In genomic region chr22:36860821-36861659, GRCh38 we compare ENCODE assay signal across 9 cellular contexts. TPM values are rescaled to one million over a fixed set of nuclear protein-coding genes. Genes with fewer than 3 reads are reported as not detected.
DNase-seq lines count a peak whose midpoint lies in the region; ATAC-seq and TF ChIP-seq lines count a peak whose summit lies in the region.
"Had no signal": no experiment of that assay in that cellular context is flagged by ENCODE, and none has a peak within 500 bp of the region (broad histone marks: within the 10 kb centered on the region; RNA-seq: fewer than 3 reads in every experiment).

TSS of gene NCF4 (plus strand) at chr22:36861006. CDS start at chr22:36861172, 166 bp downstream.

- H2BK5ac ChIP-seq in mesenchymal stem cell (ENCODE audit: low read depth, low read length, poor library complexity, severe bottlenecking): no peak within 1 kb of the TSS

- H3K4me1 ChIP-seq in right lobe of liver (no peaks in the 10 kb centered on the region), mesenchymal stem cell (ENCODE audit: control insufficient read depth, insufficient read depth, low read depth, low read length) (peaks cover 4% of the 10 kb centered on the region)

- H3K79me1 ChIP-seq in mesenchymal stem cell (replicated peaks; ENCODE audit: low read length, poor library complexity, severe bottlenecking): no peaks in the 10 kb centered on the region

- no peak within 1 kb of the TSS for H2AK5ac ChIP-seq in mesenchymal stem cell (ENCODE audit: low read length, severe bottlenecking)

- H3K27ac ChIP-seq in right lobe of liver (peak within 1 kb of the TSS; percentile 25 to 68 (median 51)), temporal lobe (ENCODE audit: low read depth, low read length) (peak within 1 kb of the TSS; percentile 44), mesenchymal stem cell (ENCODE audit: low read length, poor library complexity, severe bottlenecking) (no peak within 1 kb of the TSS)

- no peak within 1 kb of the TSS for H4K8ac ChIP-seq in mesenchymal stem cell (ENCODE audit: low read length)

- no peak within 1 kb of the TSS for H3K18ac ChIP-seq in mesenchymal stem cell (ENCODE audit: low read depth in 1 of 2, low read length in 2 of 2)

- H3K23ac ChIP-seq in mesenchymal stem cell (ENCODE audit: low read length in 2 of 2): no peak within 1 kb of the TSS

- H2BK12ac ChIP-seq in mesenchymal stem cell (ENCODE audit: low read length in 2 of 2): no peak within 1 kb of the TSS

- WGBS in right lobe of liver (ENCODE audit: insufficient coverage, low coverage, low lambda C conversion rate, missing lambda C conversion rate): 50% methylated on average over 7 of the region's 17 CpGs
- 92% methylated on average over 17 of the region's 17 CpGs for WGBS in mesenchymal stem cell

- H4K91ac ChIP-seq in mesenchymal stem cell (ENCODE audit: low read length): no peak within 1 kb of the TSS

- no peaks in the 10 kb centered on the region for H3K9me3 Mint-ChIP-seq in activated T-cell treated with anti-CD3 and anti-CD28 coated beads, Interleukin-2, amount 50 U/mL, for 4 hours

- peak within 1 kb of the TSS in 2 of 3 donors; percentile 6 to 21 for H3K4me3 ChIP-seq in right lobe of liver
- H3K4me3 ChIP-seq in mesenchymal stem cell (ENCODE audit: insufficient read depth in 1 of 2, low read depth in 1 of 2, low read length in 2 of 2): no peak within 1 kb of the TSS

- H3K36me3 ChIP-seq in right lobe of liver (no peaks in the 10 kb centered on the region), mesenchymal stem cell (ENCODE audit: control insufficient read depth in 1 of 2, insufficient read depth in 2 of 2, low read depth in 1 of 2, low read length in 2 of 2) (no peaks in the 10 kb centered on the region)

- peak within 1 kb of the TSS; percentile 68 for H3K4me3 Mint-ChIP-seq in activated T-cell treated with anti-CD3 and anti-CD28 coated beads, Interleukin-2, amount 50 U/mL, for 4 hours

- H3K9me3 ChIP-seq in right lobe of liver: no peaks in the 10 kb centered on the region
- no peaks in the 10 kb centered on the region for H3K9me3 ChIP-seq in mesenchymal stem cell (ENCODE audit: control insufficient read depth, low read length)

- H2AFZ ChIP-seq in mesenchymal stem cell (ENCODE audit: low read depth, low read length): no peak within 1 kb of the TSS

- peaks cover 2% of the 10 kb centered on the region for H3K27me3 Mint-ChIP-seq in activated T-cell treated with anti-CD3 and anti-CD28 coated beads, Interleukin-2, amount 50 U/mL, for 4 hours (ENCODE audit: low read depth)

- TF ChIP-seq CTCF in right lobe of liver (IDR thresholded peaks at IDR 0.05): no peak

- peaks cover 35% of the 10 kb centered on the region for H3K4me1 Mint-ChIP-seq in activated T-cell treated with anti-CD3 and anti-CD28 coated beads, Interleukin-2, amount 50 U/mL, for 4 hours (ENCODE audit: low read depth)

- H2BK120ac ChIP-seq in mesenchymal stem cell (ENCODE audit: low read depth, low read length): no peak within 1 kb of the TSS

- H3K27me3 ChIP-seq in right lobe of liver: no peaks in the 10 kb centered on the region
- peaks cover 25 to 60% of the 10 kb centered on the region in 2 experiments for H3K27me3 ChIP-seq in mesenchymal stem cell (ENCODE audit: control insufficient read depth in 1 of 2, insufficient read depth in 1 of 2, low read length in 2 of 2)

- no peak within 1 kb of the TSS for H3K4ac ChIP-seq in mesenchymal stem cell (ENCODE audit: low read depth in 1 of 2, low read length in 2 of 2)

- DNase-seq in GDM1 (lab: John Stamatoyannopoulos, UW) (peak; percentile 90), HUDEP-2 (lab: John Stamatoyannopoulos, UW; ENCODE audit: unreplicated experiment in 76 of 76) (peak in 62 of 76 experiments; percentile 7 to 76 (median 45)), right lobe of liver (peak; percentile 69 to 80 (median 69)), mesenchymal stem cell (no peak), NCI-H146 treated with DMSO at 0.1 percent for 48 hours (lab: John Stamatoyannopoulos, UW; ENCODE audit: unreplicated experiment) (no peak)
- DNase-seq in activated T-cell treated with anti-CD3 and anti-CD28 coated beads, Interleukin-2, amount 50 U/mL, for 4 hours: no peak

- intact Hi-C loops in right lobe of liver (cut with DNase I): no loop called here

- ATAC-seq in GM21360 (IDR thresholded peaks at IDR 0.05; ENCODE audit: unreplicated experiment): peak; percentile 62
- ATAC-seq in activated T-cell treated with anti-CD3 and anti-CD28 coated beads, Interleukin-2, amount 50 U/mL, for 4 hours: peak; percentile 69 to 80
- ATAC-seq in right lobe of liver: peak; percentile 51 to 66 (median 56)
- ATAC-seq: HCT116 had no signal

- H3K9ac ChIP-seq in mesenchymal stem cell (ENCODE audit: low read length): no peak within 1 kb of the TSS

- H3K36me3 Mint-ChIP-seq in activated T-cell treated with anti-CD3 and anti-CD28 coated beads, Interleukin-2, amount 50 U/mL, for 4 hours (ENCODE audit: insufficient read depth): peaks cover 6% of the 10 kb centered on the region

- no peak within 1 kb of the TSS for H3K14ac ChIP-seq in mesenchymal stem cell (ENCODE audit: low read length in 2 of 2)

- no peak within 1 kb of the TSS for H2BK15ac ChIP-seq in mesenchymal stem cell (ENCODE audit: low read depth, poor library complexity, severe bottlenecking)

- peak; percentile 54 for TF ChIP-seq POLR2A in right lobe of liver (IDR thresholded peaks at IDR 0.05)

- H3K4me2 ChIP-seq in mesenchymal stem cell (ENCODE audit: low read length, poor library complexity, severe bottlenecking): no peak within 1 kb of the TSS

RNA-seq across cellular contexts. Expression of gene NCF4, which starts in this region (rescaled TPM):
- 1 to 10 TPM; 1.2 to 2.3 (median 1.4) TPM for total RNA-seq in activated T-cell treated with anti-CD3 and anti-CD28 coated beads, Interleukin-2, amount 50 U/mL, for 4 hours
- 1 to 10 TPM; 2.3 to 6.2 (median 4.0) TPM for total RNA-seq in right lobe of liver
- total RNA-seq in temporal lobe: 0.74 TPM
- not detected for polyA plus RNA-seq in mesenchymal stem cell (2013, experiment 1 of 2)
- not detected for polyA plus RNA-seq in mesenchymal stem cell (2013, experiment 2 of 2)

Comparison
In these comparisons a context has a peak if more than half of its experiments do, and no peak if none do; other contexts are left out.
1. DNase-seq: peak in GDM1 (single experiment), HUDEP-2 (62 of 76) and right lobe of liver (3 of 3); none in activated T-cell treated with anti-CD3 and anti-CD28 coated beads, Interleukin-2, amount 50 U/mL, for 4 hours (single experiment), mesenchymal stem cell (single experiment) and NCI-H146 treated with DMSO at 0.1 percent for 48 hours (single experiment).
2. H3K4me3 ChIP-seq: peak in right lobe of liver (2 of 3); none in mesenchymal stem cell (0 of 2).
3. Peak in every context shown above with its lines, with median percentiles within 50 percentile points of each other: ATAC-seq.